1 cellular context compared by ENCODE assay signal in the genomic region with DNA sequence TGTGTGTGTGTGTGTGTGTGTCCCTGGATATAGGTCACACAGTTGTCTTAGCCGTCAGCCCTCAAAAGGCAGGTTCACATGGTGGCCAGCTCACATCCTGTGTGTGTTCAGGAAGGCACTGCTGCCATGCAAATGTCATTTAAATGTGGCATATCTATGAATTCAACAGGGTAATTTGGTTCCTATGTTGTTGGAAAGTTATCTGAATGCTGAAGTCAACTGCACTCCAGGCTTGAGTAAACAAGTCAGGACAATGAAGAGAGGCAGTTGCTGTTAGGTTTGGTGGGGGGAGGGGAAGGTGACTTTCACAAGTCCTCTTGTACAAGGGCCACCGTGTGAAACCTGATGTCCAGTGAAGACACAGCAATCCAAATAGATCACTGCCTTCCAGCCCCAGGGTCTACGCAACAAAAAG.
TF ChIP-seq lines count a peak whose summit lies in the region.

No MANE protein-coding gene starts in this region.

TF ChIP-seq in H1, 55 proteins besides CTCF, POLR2A, EP300 and RAD21:
- TF ChIP-seq MAX (IDR thresholded peaks at IDR 0.05) (no peak), KDM4A (IDR thresholded peaks at IDR 0.05; ENCODE audit: low read depth, low read length, severe bottlenecking) (peak; percentile 27), KDM5A (IDR thresholded peaks at IDR 0.05; ENCODE audit: low read length) (no peak), ASH2L (IDR thresholded peaks at IDR 0.05; ENCODE audit: low read length) (peak; percentile 51), CHD1 (IDR thresholded peaks at IDR 0.05; ENCODE audit: low read depth, low read length) (no peak), SUZ12 (IDR thresholded peaks at IDR 0.05; ENCODE audit: low read length) (no peak)
